Comparison of ENCODE assay signal across 15 cellular contexts in genomic region chr5:150644058-150644457, GRCh38. TPM values are rescaled to one million over a fixed set of nuclear protein-coding genes. Genes with fewer than 3 reads are reported as not detected.
DNase-seq lines count a peak whose midpoint lies in the region; ATAC-seq and TF ChIP-seq lines count a peak whose summit lies in the region.
"Had no signal": no experiment of that assay in that cellular context is flagged by ENCODE, and none has a peak within 500 bp of the region (broad histone marks: within the 10 kb centered on the region; RNA-seq: fewer than 3 reads in every experiment).

No MANE protein-coding gene starts in this region.

- H3K27ac ChIP-seq in HCT116 (ENCODE audit: low read depth, low read length) (no peak overlapping the region), body of pancreas (peak overlapping the region in 3 of 4 donors; percentile 86 to 88 (median 86)), right lobe of liver (peak overlapping the region in 2 of 3 donors; percentile 10 to 43), spleen (peak overlapping the region in 7 of 8 donors; percentile 9 to 89 (median 86))
- H3K27ac ChIP-seq: BLaER1 had no signal

- 48 to 62% methylated on average over 5 of the region's 5 CpGs for WGBS in body of pancreas, 2 donors
- 78% methylated on average over 3 of the region's 5 CpGs for WGBS in right lobe of liver (ENCODE audit: insufficient coverage, low coverage, low lambda C conversion rate, missing lambda C conversion rate)
- WGBS in spleen, 5 donors, result 65 to 81% (median 74%) methylated on average over 5 of the region's 5 CpGs

- CTCF ChIA-PET in HCT116 (lab: Charles Lee), result interaction anchor here (0.7 to 0.9 kb wide), 2 partner anchors 13 to 25 kb away, joined by 3 to 4 read pairs; no protein-coding TSS in a partner anchor

- peak overlapping the region; percentile 44 for H3K4me2 ChIP-seq in HCT116 (ENCODE audit: low read length)
- H3K4me2 ChIP-seq: BLaER1 had no signal

- DNase-seq in HCT116 (ENCODE audit: low read depth, low spot score) (no peak), body of pancreas (no peak), right lobe of liver (peak in 1 of 3 donors; percentile 2), spleen (no peak), NCI-H446 treated with DMSO at 0.1 percent for 48 hours (lab: John Stamatoyannopoulos, UW) (no peak), left colon (no peak), NCI-H69 (lab: John Stamatoyannopoulos, UW) (no peak)
- DNase-seq: activated CD8-positive, alpha-beta T cell treated with anti-CD3 and anti-CD28 coated beads, Interleukin-2, amount 10 ng/mL, durations not matched to agents 7 days and 5 days; activated naive CD4-positive, alpha-beta T cell treated with Interleukin-2 at 50 U/mL for 16 hours; GDM1; MM.1S; NCI-H2227 treated with DMSO at 0.1 percent for 48 hours had no signal

- H2AFZ ChIP-seq in HCT116 (ENCODE audit: low read depth, low read length, poor library complexity, severe bottlenecking), result no peak overlapping the region

- RAD21 ChIA-PET in HCT116 (lab: Charles Lee; ENCODE audit: low non-redundant PET in 1 of 2, low total read pairs in 2 of 2, uncharacterized antibody in 2 of 2, unreplicated experiment in 2 of 2), result no interaction called here

- TF ChIP-seq CTCF in HCT116 (IDR thresholded peaks at IDR 0.05 in 2 of 3, conservative IDR thresholded peaks at IDR 0.05 in 1 of 3; ENCODE audit: borderline replicate concordance in 1 of 3, insufficient read depth in 1 of 3, low read depth in 2 of 3, low read length in 2 of 3), result no peak
- TF ChIP-seq CTCF in body of pancreas (IDR thresholded peaks at IDR 0.05), result no peak
- no peak for TF ChIP-seq CTCF in right lobe of liver (IDR thresholded peaks at IDR 0.05)
- TF ChIP-seq CTCF in spleen (IDR thresholded peaks at IDR 0.05 in 8 of 11, conservative IDR thresholded peaks at IDR 0.05 in 3 of 11), result no peak

- no peak for TF ChIP-seq POLR2A in HCT116 (IDR thresholded peaks at IDR 0.05; ENCODE audit: borderline replicate concordance, extremely low read depth, insufficient read depth, insufficient read length)
- no peak for TF ChIP-seq POLR2A in body of pancreas (IDR thresholded peaks at IDR 0.05)
- TF ChIP-seq POLR2A in right lobe of liver (IDR thresholded peaks at IDR 0.05), result no peak
- no peak for TF ChIP-seq POLR2A in spleen (IDR thresholded peaks at IDR 0.05)

- no peak for TF ChIP-seq RAD21 in HCT116 (IDR thresholded peaks at IDR 0.05; ENCODE audit: low read depth)

- intact Hi-C loops in HCT116 (cut with micrococcal nuclease) (no loop called here), body of pancreas (cut with DNase I) (no loop called here), right lobe of liver (cut with DNase I) (loop anchor here in 1 of 2 donors (10.0 kb wide), 1 partner anchor 51 kb away; no protein-coding TSS in a partner anchor), spleen (cut with DNase I; ENCODE audit: low total_unique reads) (no loop called here), left colon (cut with DNase I, micrococcal nuclease) (no loop called here)

- H3K4me1 ChIP-seq in HCT116 (ENCODE audit: control insufficient read depth in 1 of 2, insufficient read depth in 2 of 2, low read length in 2 of 2) (peaks cover 52 to 65% of the 10 kb centered on the region in 2 experiments), body of pancreas (peaks cover 75% of the 10 kb centered on the region), right lobe of liver (peaks cover 0 to 60% (median 29%) of the 10 kb centered on the region in 4 donors), spleen (peaks cover 27 to 100% (median 58%) of the 10 kb centered on the region in 6 donors)

- ATAC-seq in HCT116, result no peak
- ATAC-seq in body of pancreas, result no peak
- no peak for ATAC-seq in right lobe of liver
- ATAC-seq in left colon, result no peak
- no peak for ATAC-seq in HG03280 (IDR thresholded peaks at IDR 0.05; ENCODE audit: unreplicated experiment)
- ATAC-seq: activated CD8-positive, alpha-beta T cell treated with anti-CD3 and anti-CD28 coated beads, Interleukin-2, amount 10 ng/mL, durations not matched to agents 7 days and 5 days; natural killer cell treated with Interleukin-12 subunit alpha and Interleukin-12 subunit beta and Interleukin-15 and Interleukin-18, amount 100 ng/mL, for 72 hours had no signal

- H3K36me3 ChIP-seq in HCT116 (ENCODE audit: control insufficient read depth in 1 of 2, insufficient read depth in 2 of 2, low read length in 2 of 2) (no peaks in the 10 kb centered on the region), body of pancreas (replicated peaks in 1 of 2; ENCODE audit: insufficient read depth in 1 of 2, low read depth in 2 of 2) (peaks cover 0 to 5% of the 10 kb centered on the region in 2 donors), right lobe of liver (peaks cover 0 to 13% (median 5%) of the 10 kb centered on the region in 4 donors), spleen (peaks cover 0 to 14% (median 9%) of the 10 kb centered on the region in 6 donors)

- H3K9me3 ChIP-seq in HCT116 (ENCODE audit: control insufficient read depth in 1 of 2, insufficient read depth in 1 of 2, low read depth in 1 of 2, low read length in 2 of 2), result no peaks in the 10 kb centered on the region
- H3K9me3 ChIP-seq in body of pancreas, result no peaks in the 10 kb centered on the region
- H3K9me3 ChIP-seq in right lobe of liver, result no peaks in the 10 kb centered on the region
- no peaks in the 10 kb centered on the region for H3K9me3 ChIP-seq in spleen
- H3K9me3 ChIP-seq: BLaER1 had no signal

- POLR2A ChIA-PET in HCT116 (lab: Charles Lee), result no interaction called here

- no TSS peak for BruUV-seq in HCT116 (replicated peaks; lab: Mats Ljungman, UMichigan)

- H4K20me1 ChIP-seq in HCT116 (ENCODE audit: insufficient read depth), result no peaks in the 10 kb centered on the region

- H3K79me2 ChIP-seq in HCT116 (ENCODE audit: insufficient read depth, low read length), result no peaks in the 10 kb centered on the region

- H3K9me2 ChIP-seq in HCT116 (ENCODE audit: insufficient read depth), result no peaks in the 10 kb centered on the region

- no peak overlapping the region; a peak in 1 of 4 replicates for H3K4me3 ChIP-seq in HCT116 (replicated peaks in 1 of 2; ENCODE audit: low read depth in 1 of 2, low read length in 2 of 2)
- H3K4me3 ChIP-seq in body of pancreas, result no peak overlapping the region
- H3K4me3 ChIP-seq in right lobe of liver, result no peak overlapping the region
- H3K4me3 ChIP-seq in spleen, result no peak overlapping the region
- H3K4me3 ChIP-seq: BLaER1 had no signal

- H3K9ac ChIP-seq in HCT116 (ENCODE audit: low read length), result no peak overlapping the region
- H3K9ac ChIP-seq: BLaER1 had no signal

- no peaks in the 10 kb centered on the region for H3K27me3 ChIP-seq in HCT116 (ENCODE audit: insufficient read depth, low read length)
- no peaks in the 10 kb centered on the region for H3K27me3 ChIP-seq in body of pancreas
- H3K27me3 ChIP-seq in right lobe of liver, result no peaks in the 10 kb centered on the region
- no peaks in the 10 kb centered on the region for H3K27me3 ChIP-seq in spleen (replicated peaks in 1 of 7)
- H3K27me3 ChIP-seq: BLaER1 had no signal

TF ChIP-seq in HCT116, 20 proteins besides CTCF, POLR2A, EP300 and RAD21:
- TF ChIP-seq ELF1 (IDR thresholded peaks at IDR 0.05; ENCODE audit: borderline replicate concordance, low read depth), result no peak
- no peak for TF ChIP-seq ATF3 (IDR thresholded peaks at IDR 0.05)
- no peak for TF ChIP-seq SP1 (IDR thresholded peaks at IDR 0.05; ENCODE audit: low read depth)
- TF ChIP-seq EZH2phosphoT487 (IDR thresholded peaks at IDR 0.05; ENCODE audit: borderline replicate concordance), result no peak
- no peak for TF ChIP-seq CEBPB (IDR thresholded peaks at IDR 0.05; ENCODE audit: low read depth)
- no peak for TF ChIP-seq FOSL1 (IDR thresholded peaks at IDR 0.05; ENCODE audit: low read depth)
- TF ChIP-seq YY1 (IDR thresholded peaks at IDR 0.05; ENCODE audit: extremely low read depth, insufficient replicate concordance, low read depth, low read length), result no peak
- no peak for TF ChIP-seq EZH2 (IDR thresholded peaks at IDR 0.05)
- TF ChIP-seq EGR1 (IDR thresholded peaks at IDR 0.05; ENCODE audit: low read depth), result no peak
- TF ChIP-seq, protein P1, sequence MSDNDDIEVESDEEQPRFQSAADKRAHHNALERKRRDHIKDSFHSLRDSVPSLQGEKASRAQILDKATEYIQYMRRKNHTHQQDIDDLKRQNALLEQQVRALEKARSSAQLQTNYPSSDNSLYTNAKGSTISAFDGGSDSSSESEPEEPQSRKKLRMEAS (IDR thresholded peaks at IDR 0.05), result no peak
- TF ChIP-seq ZFX (IDR thresholded peaks at IDR 0.05), result no peak
- no peak for TF ChIP-seq CBX3 (IDR thresholded peaks at IDR 0.05; ENCODE audit: low read depth)

RNA-seq across cellular contexts. Expression of gene SYNPO, which starts 3.6 kb away (rescaled TPM):
- total RNA-seq in HCT116 (2021; ENCODE audit: unreplicated experiment), result 8.2 TPM
- 7.5 and 8.6 TPM in 2 replicates for polyA plus RNA-seq in HCT116 (2012)
- 10 to 100 TPM; 18.4 to 40.9 TPM for total RNA-seq in body of pancreas
- 10 to 100 TPM; 23.4 to 51.8 (median 35.6) TPM for total RNA-seq in right lobe of liver
- total RNA-seq in spleen, result 100 to 1,000 TPM in 2 of 7 donors, 10 to 100 TPM in 5; 38.9 to 133 (median 68.9) TPM
- 10 to 100 TPM in 1 of 3 donors, 1 to 10 TPM in 2; 6.9 to 28.0 (median 9.3) TPM for polyA plus RNA-seq in spleen
- total RNA-seq in left colon, result 10 to 100 TPM; 43.6 to 73.9 TPM

RNA-seq across cellular contexts. Expression of gene MYOZ3, which starts 17.0 kb away (rescaled TPM):
- 0.10 TPM for total RNA-seq in HCT116 (2021; ENCODE audit: unreplicated experiment)
- 0.04 and 0.06 TPM in 2 replicates for polyA plus RNA-seq in HCT116 (2012)
- total RNA-seq in body of pancreas, result under 1 TPM in 1 of 2 donors, not detected in 1; 0.26 TPM
- under 1 TPM in 3 of 6 experiments, not detected in 3; 0.09 to 0.25 (median 0.12) TPM for total RNA-seq in right lobe of liver
- total RNA-seq in spleen, result 1 to 10 TPM in 3 of 7 donors, under 1 TPM in 3, not detected in 1; 0.26 to 1.2 (median 0.81) TPM
- polyA plus RNA-seq in spleen, result under 1 TPM; 0.04 to 0.32 (median 0.14) TPM
- 1 to 10 TPM in 1 of 2 donors, under 1 TPM in 1; 0.31 to 1.1 TPM for total RNA-seq in left colon
- total RNA-seq: activated CD8-positive, alpha-beta T cell treated with anti-CD3 and anti-CD28 coated beads, Interleukin-2, amount 10 ng/mL, durations not matched to agents 7 days and 5 days; natural killer cell treated with Interleukin-12 subunit alpha and Interleukin-12 subunit beta and Interleukin-15 and Interleukin-18, amount 100 ng/mL, for 72 hours had no signal

RNA-seq across cellular contexts. Expression of gene RBM22, which starts 56.8 kb away (rescaled TPM):
- total RNA-seq in HCT116 (2021; ENCODE audit: unreplicated experiment) (61.4 TPM), body of pancreas (10 to 100 TPM; 22.8 to 28.7 TPM), right lobe of liver (10 to 100 TPM; 12.3 to 19.4 (median 17.7) TPM), spleen (10 to 100 TPM; 52.3 to 66.9 (median 59.6) TPM), left colon (10 to 100 TPM; 29.3 to 39.5 TPM)
- 37.8 and 43.4 TPM in 2 replicates for polyA plus RNA-seq in HCT116 (2012)
- polyA plus RNA-seq in spleen, result 10 to 100 TPM; 31.4 to 47.3 (median 45.3) TPM
